38 cellular contexts compared by ENCODE assay signal in genomic region chr16:49284962-49285361, GRCh38. TPM values are rescaled to one million over a fixed set of nuclear protein-coding genes. Genes with fewer than 3 reads are reported as not detected.
"Had no signal": no experiment of that assay in that cellular context is flagged by ENCODE, and none has a peak within 500 bp of the region (broad histone marks: within the 10 kb centered on the region; RNA-seq: fewer than 3 reads in every experiment).

No MANE protein-coding gene starts in this region.

- H3K27ac ChIP-seq: ascending aorta, brain microvascular endothelial cell, esophagus squamous epithelium, gastroesophageal sphincter, heart right ventricle, WERI-Rb-1 had no signal

- H3K4me1 ChIP-seq: ascending aorta had no signal

- H3K9me3 ChIP-seq: ascending aorta, esophagus squamous epithelium, gastroesophageal sphincter, heart right ventricle had no signal

- H3K36me3 Mint-ChIP-seq: activated naive CD4-positive, alpha-beta T cell treated with anti-CD3 and anti-CD28 coated beads, Interleukin-2, amount 10 ng/mL, durations not matched to agents 7 days and 5 days had no signal

- DNase-seq: activated B cell treated with CpG ODN at 0.5 μM for 24 hours; activated CD4-positive, alpha-beta T cell treated with anti-CD3 and anti-CD28 coated beads for 48 hours; activated CD4-positive, alpha-beta T cell treated with anti-CD3 and anti-CD28 coated beads, Interleukin-2, amount 50 U/mL, for 1 hour; activated CD4-positive, alpha-beta T cell treated with anti-CD3 and anti-CD28 coated beads, Interleukin-2, amount 50 U/mL, for 48 hours; activated CD8-positive, alpha-beta memory T cell treated with anti-CD3 and anti-CD28 coated beads, Interleukin-2, amount 10 ng/mL, durations not matched to agents 7 days and 5 days; activated CD8-positive, alpha-beta memory T cell treated with anti-CD3 and anti-CD28 coated beads, Interleukin-2, amount 50 U/mL, for 4 hours; activated CD8-positive, alpha-beta T cell treated with anti-CD3 and anti-CD28 coated beads, Interleukin-2, amount 10 ng/mL, durations not matched to agents 7 days and 5 days; activated effector memory CD4-positive, alpha-beta T cell treated with anti-CD3 and anti-CD28 coated beads, Interleukin-2, amount 50 U/mL, for 16 hours; activated naive CD4-positive, alpha-beta T cell treated with anti-CD3 and anti-CD28 coated beads, Interleukin-2, amount 10 ng/mL, durations not matched to agents 7 days and 5 days; activated naive CD8-positive, alpha-beta T cell treated with anti-CD3 and anti-CD28 coated beads, Interleukin-2, amount 10 ng/mL, durations not matched to agents 7 days and 5 days; activated T-cell treated with anti-CD3 and anti-CD28 coated beads, Interleukin-2, amount 50 U/mL, for 1 hour; activated T-cell treated with anti-CD3 and anti-CD28 coated beads, Interleukin-2, amount 50 U/mL, for 48 hours; brain microvascular endothelial cell; cortex of kidney; dermis blood vessel endothelial cell; effector CD4-positive, alpha-beta T cell; effector memory CD8-positive, alpha-beta T cell; erythroblast; esophagus squamous epithelium; foreskin melanocyte; heart right ventricle; T-helper 1 cell; T-helper 17 cell; T1000; WERI-Rb-1 had no signal

- H3K27ac Mint-ChIP-seq: activated B cell treated with CpG ODN at 0.5 μM for 24 hours; activated CD8-positive, alpha-beta memory T cell treated with anti-CD3 and anti-CD28 coated beads, Interleukin-2, amount 10 ng/mL, durations not matched to agents 7 days and 5 days; activated CD8-positive, alpha-beta T cell treated with anti-CD3 and anti-CD28 coated beads, Interleukin-2, amount 10 ng/mL, durations not matched to agents 7 days and 5 days; activated naive CD4-positive, alpha-beta T cell treated with anti-CD3 and anti-CD28 coated beads, Interleukin-2, amount 10 ng/mL, durations not matched to agents 7 days and 5 days; activated naive CD4-positive, alpha-beta T cell treated with anti-CD3 and anti-CD28 coated beads, Interleukin-2, amount 50 U/mL, for 72 hours; activated naive CD8-positive, alpha-beta T cell treated with anti-CD3 and anti-CD28 coated beads, Interleukin-2, amount 10 ng/mL, durations not matched to agents 7 days and 5 days; activated T-helper 1 cell treated with anti-CD3 and anti-CD28 coated beads, Interleukin-12 subunit alpha, Interleukin-12 subunit beta, Interleukin-2, Interleukin-4 antibody, amounts not matched to agents 30 ng/mL and 10 ng/mL and 1 ng/mL, durations not matched to agents 14 hours and 24 hours and 36 hours; activated T-helper 2 cell treated with anti-CD3 and anti-CD28 coated beads, Interferon-gamma antibody, Interleukin-2, Interleukin-4, amounts not matched to agents 10 μg/mL and 5 μg/mL and 100 μg/mL, durations not matched to agents 14 hours and 24 hours and 36 hours; effector memory CD8-positive, alpha-beta T cell; T-helper 17 cell; T-helper 2 cell treated with Interferon-gamma antibody and Interleukin-4, amounts not matched to agents 5 μg/mL and 100 μg/mL, for 36 hours had no signal

- H3K4me3 Mint-ChIP-seq: activated B cell treated with CpG ODN at 0.5 μM for 24 hours; activated CD8-positive, alpha-beta memory T cell treated with anti-CD3 and anti-CD28 coated beads, Interleukin-2, amount 10 ng/mL, durations not matched to agents 7 days and 5 days; activated CD8-positive, alpha-beta T cell treated with anti-CD3 and anti-CD28 coated beads, Interleukin-2, amount 10 ng/mL, durations not matched to agents 7 days and 5 days; activated naive CD4-positive, alpha-beta T cell treated with anti-CD3 and anti-CD28 coated beads, Interleukin-2, amount 10 ng/mL, durations not matched to agents 7 days and 5 days; central memory CD8-positive, alpha-beta T cell; T-helper 17 cell; T-helper 2 cell treated with Interferon-gamma antibody and Interleukin-4, amounts not matched to agents 5 μg/mL and 100 μg/mL, for 36 hours had no signal

- H3K36me3 ChIP-seq: ascending aorta, brain microvascular endothelial cell, esophagus squamous epithelium, gastroesophageal sphincter, heart right ventricle, WERI-Rb-1 had no signal

- ATAC-seq: activated CD4-positive, CD25-positive, alpha-beta regulatory T cell treated with anti-CD3 and anti-CD28 coated beads, Interleukin-2, amount 50 U/mL, for 24 hours; activated CD8-positive, alpha-beta memory T cell treated with anti-CD3 and anti-CD28 coated beads, Interleukin-2, amount 10 ng/mL, durations not matched to agents 7 days and 5 days; activated CD8-positive, alpha-beta T cell treated with anti-CD3 and anti-CD28 coated beads, Interleukin-2, amount 10 ng/mL, durations not matched to agents 7 days and 5 days; activated naive CD4-positive, alpha-beta T cell treated with anti-CD3 and anti-CD28 coated beads, Interleukin-2, amount 50 U/mL, for 72 hours; effector memory CD8-positive, alpha-beta T cell; gastroesophageal sphincter; heart right ventricle; T-helper 17 cell had no signal

- H3K4me3 ChIP-seq: ascending aorta, esophagus squamous epithelium, gastroesophageal sphincter, heart right ventricle had no signal

- FAIRE-seq: bronchial epithelial cell had no signal

- H3K9me3 Mint-ChIP-seq: activated B cell treated with CpG ODN at 0.5 μM for 24 hours; activated naive CD4-positive, alpha-beta T cell treated with anti-CD3 and anti-CD28 coated beads, Interleukin-2, amount 10 ng/mL, durations not matched to agents 7 days and 5 days; activated T-helper 1 cell treated with anti-CD3 and anti-CD28 coated beads, Interleukin-12 subunit alpha, Interleukin-12 subunit beta, Interleukin-2, Interleukin-4 antibody, amounts not matched to agents 30 ng/mL and 10 ng/mL and 1 ng/mL, durations not matched to agents 14 hours and 24 hours and 36 hours; activated T-helper 2 cell treated with anti-CD3 and anti-CD28 coated beads, Interferon-gamma antibody, Interleukin-2, Interleukin-4, amounts not matched to agents 10 μg/mL and 5 μg/mL and 100 μg/mL, durations not matched to agents 14 hours and 24 hours and 36 hours; T-helper 2 cell treated with Interferon-gamma antibody and Interleukin-4, amounts not matched to agents 5 μg/mL and 100 μg/mL, for 36 hours had no signal

RNA-seq across cellular contexts. Expression of gene CBLN1, which starts 3.3 kb away (rescaled TPM):
- total RNA-seq: activated B cell treated with CpG ODN at 0.5 μM for 24 hours; activated CD8-positive, alpha-beta memory T cell treated with anti-CD3 and anti-CD28 coated beads for 36 hours; activated CD8-positive, alpha-beta memory T cell treated with anti-CD3 and anti-CD28 coated beads, Interleukin-2, amount 10 ng/mL, durations not matched to agents 7 days and 5 days; activated CD8-positive, alpha-beta T cell treated with anti-CD3 and anti-CD28 coated beads, Interleukin-2, amount 10 ng/mL, durations not matched to agents 7 days and 5 days; activated naive CD4-positive, alpha-beta T cell treated with anti-CD3 and anti-CD28 coated beads, Interleukin-2, amount 50 U/mL, for 72 hours; activated naive CD8-positive, alpha-beta T cell treated with anti-CD3 and anti-CD28 coated beads, Interleukin-2, amount 10 ng/mL, durations not matched to agents 7 days and 5 days; activated T-helper 1 cell treated with anti-CD3 and anti-CD28 coated beads, Interleukin-12 subunit alpha, Interleukin-12 subunit beta, Interleukin-2, Interleukin-4 antibody, amounts not matched to agents 30 ng/mL and 10 ng/mL and 1 ng/mL, durations not matched to agents 14 hours and 24 hours and 36 hours; activated T-helper 2 cell treated with anti-CD3 and anti-CD28 coated beads, Interferon-gamma antibody, Interleukin-2, Interleukin-4, amounts not matched to agents 10 μg/mL and 5 μg/mL and 100 μg/mL, durations not matched to agents 14 hours and 24 hours and 36 hours; ascending aorta; bronchial epithelial cell; chondrocyte; dermis blood vessel endothelial cell; fibroblast of lung; fibroblast of villous mesenchyme; T-helper 17 cell had no signal
- polyA plus RNA-seq: fibroblast of lung had no signal
